In genomic region chr1:36693652-36694051, GRCh38 we compare ENCODE assay signal across 21 cellular contexts.
DNase-seq lines count a peak whose midpoint lies in the region; ATAC-seq, FAIRE-seq and TF ChIP-seq lines count a peak whose summit lies in the region.
"Had no signal": no experiment of that assay in that cellular context is flagged by ENCODE, and none has a peak within 500 bp of the region (broad histone marks: within the 10 kb centered on the region; RNA-seq: fewer than 3 reads in every experiment).

No MANE protein-coding gene starts in this region.

- H3K4me3 Mint-ChIP-seq in progenitor cell of endocrine pancreas (ENCODE audit: low read depth) = no peak overlapping the region
- H3K4me3 Mint-ChIP-seq: CD4-positive, CD25-positive, alpha-beta regulatory T cell; CD8-positive, alpha-beta T cell had no signal

- peak overlapping the region; percentile 90 for H3K27ac ChIP-seq in WERI-Rb-1
- H3K27ac ChIP-seq in thyroid gland = no peak overlapping the region
- H3K27ac ChIP-seq: C4-2B had no signal

- no peaks in the 10 kb centered on the region for H3K9me3 Mint-ChIP-seq in progenitor cell of endocrine pancreas (ENCODE audit: low read depth)
- H3K9me3 Mint-ChIP-seq: CD4-positive, CD25-positive, alpha-beta regulatory T cell; CD8-positive, alpha-beta T cell had no signal

- DNase-seq in WERI-Rb-1 = no peak
- DNase-seq in bronchial epithelial cell (ENCODE audit: low read depth) = no peak
- DNase-seq in left lobe of liver (ENCODE audit: low spot score) = peak; percentile 23
- DNase-seq in progenitor cell of endocrine pancreas (ENCODE audit: low spot score, unreplicated experiment) = no peak
- DNase-seq in NCI-H526 (lab: John Stamatoyannopoulos, UW) = no peak
- no peak for DNase-seq in GF-D8 (lab: John Stamatoyannopoulos, UW)
- DNase-seq in thyroid gland = no peak
- no peak for DNase-seq in NCI-H128 (lab: John Stamatoyannopoulos, UW; ENCODE audit: unreplicated experiment)
- DNase-seq: Caco-2; CD4-positive, CD25-positive, alpha-beta regulatory T cell; CD8-positive, alpha-beta T cell; DMS 273 treated with DMSO at 0.1 percent for 48 hours; DMS79; EL; GDM1; GOT3; H7; HCEC 1CT had no signal

- H3K36me3 Mint-ChIP-seq in progenitor cell of endocrine pancreas (ENCODE audit: insufficient read depth) = no peaks in the 10 kb centered on the region
- H3K36me3 Mint-ChIP-seq: CD4-positive, CD25-positive, alpha-beta regulatory T cell; CD8-positive, alpha-beta T cell had no signal

- no peaks in the 10 kb centered on the region; the same call in 1 of the 2 replicates for H3K36me3 ChIP-seq in WERI-Rb-1
- no peaks in the 10 kb centered on the region for H3K36me3 ChIP-seq in bronchial epithelial cell (ENCODE audit: control insufficient read depth, insufficient read depth, low read length)
- no peaks in the 10 kb centered on the region for H3K36me3 ChIP-seq in thyroid gland

- intact Hi-C loops in thyroid gland (cut with DNase I) = no loop called here

- no peak for ATAC-seq in left lobe of liver
- ATAC-seq: CD8-positive, alpha-beta T cell had no signal

- TF ChIP-seq CTCF in WERI-Rb-1 (IDR thresholded peaks at IDR 0.05; ENCODE audit: low read depth, low read length) (no peak), bronchial epithelial cell (IDR thresholded peaks at IDR 0.05; ENCODE audit: insufficient read depth, low read length, severe bottlenecking) (no peak), progenitor cell of endocrine pancreas (IDR thresholded peaks at IDR 0.05; ENCODE audit: unreplicated experiment) (no peak), thyroid gland (IDR thresholded peaks at IDR 0.05) (no peak)

- no peaks in the 10 kb centered on the region for H3K4me1 Mint-ChIP-seq in progenitor cell of endocrine pancreas (ENCODE audit: low read depth)
- H3K4me1 Mint-ChIP-seq: CD4-positive, CD25-positive, alpha-beta regulatory T cell had no signal

- no peak overlapping the region for H3K4me3 ChIP-seq in WERI-Rb-1 (ENCODE audit: low read depth, low read length)
- H3K4me3 ChIP-seq in bronchial epithelial cell (ENCODE audit: low read depth, low read length) = no peak overlapping the region
- no peak overlapping the region for H3K4me3 ChIP-seq in thyroid gland (replicated peaks in 1 of 3)

- no peak for TF ChIP-seq POLR2A in thyroid gland (IDR thresholded peaks at IDR 0.05)

- H3K27me3 Mint-ChIP-seq in progenitor cell of endocrine pancreas = peaks cover 41% of the 10 kb centered on the region

- H3K4me1 ChIP-seq in thyroid gland = no peaks in the 10 kb centered on the region
- H3K4me1 ChIP-seq: Caco-2 had no signal

- H3K9me3 ChIP-seq in WERI-Rb-1 (ENCODE audit: severe bottlenecking) = no peaks in the 10 kb centered on the region
- H3K9me3 ChIP-seq in thyroid gland = no peaks in the 10 kb centered on the region
- H3K9me3 ChIP-seq: Caco-2 had no signal

- H3K27me3 ChIP-seq in WERI-Rb-1 (ENCODE audit: insufficient read depth, low read depth, severe bottlenecking) = no peaks in the 10 kb centered on the region
- H3K27me3 ChIP-seq in bronchial epithelial cell (ENCODE audit: control insufficient read depth, insufficient read depth, low read length) = no peaks in the 10 kb centered on the region
- no peaks in the 10 kb centered on the region for H3K27me3 ChIP-seq in thyroid gland

- peak; percentile 36 for FAIRE-seq in bronchial epithelial cell (lab: Jason Lieb, UNC)
- FAIRE-seq: GM12891, GM18507 had no signal

- WGBS in thyroid gland, 2 donors = 78 to 79% methylated on average over 9 of the region's 9 CpGs

- H3K27ac Mint-ChIP-seq in progenitor cell of endocrine pancreas = peak overlapping the region; percentile 15
- H3K27ac Mint-ChIP-seq: CD8-positive, alpha-beta T cell had no signal
